Comparison of ENCODE assay signal across 9 cellular contexts in the genomic region with DNA sequence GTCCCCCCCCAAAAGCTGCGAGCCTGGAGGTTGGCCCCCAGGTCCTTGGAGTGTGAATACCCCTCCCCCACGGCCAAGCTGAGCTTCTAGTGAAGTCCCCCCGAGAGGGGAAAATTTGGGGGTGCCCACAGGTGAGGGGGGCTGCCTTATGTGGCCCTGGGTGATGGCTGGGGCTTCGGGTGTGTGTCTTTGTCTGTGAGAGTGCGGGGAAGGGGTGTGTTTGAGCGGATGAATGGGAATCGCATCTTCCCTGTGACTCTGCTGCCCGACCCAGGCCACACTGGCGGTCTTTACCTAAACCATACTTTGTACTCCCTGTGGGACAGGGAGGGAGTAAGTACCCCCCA. TPM values are rescaled to one million over a fixed set of nuclear protein-coding genes. Genes with fewer than 3 reads are reported as not detected.
DNase-seq lines count a peak whose midpoint lies in the region; ATAC-seq, FAIRE-seq and TF ChIP-seq lines count a peak whose summit lies in the region.
"Had no signal": no experiment of that assay in that cellular context is flagged by ENCODE, and none has a peak within 500 bp of the region (broad histone marks: within the 10 kb centered on the region; RNA-seq: fewer than 3 reads in every experiment).

No MANE protein-coding gene starts in this region.

- H3K36me3 Mint-ChIP-seq in GM23338 (ENCODE audit: low read depth) (peaks cover 34% of the 10 kb centered on the region), glutamatergic neuron (ENCODE audit: unreplicated experiment) (no peaks in the 10 kb centered on the region)

- intact Hi-C loops in OCI-LY7 (cut with micrococcal nuclease; ENCODE audit: unreplicated experiment), result no loop called here
- intact Hi-C loops in prostate gland (cut with DNase I), result no loop called here

- H3K4me3 ChIP-seq in GM23338 (peak overlapping the region; percentile 100), OCI-LY7 (ENCODE audit: low read depth, low read length, poor library complexity, severe bottlenecking) (no peak overlapping the region), prostate gland (peak overlapping the region; percentile 49 to 56)
- H3K4me3 ChIP-seq: K562 had no signal

- peak; percentile 4 for ATAC-seq in GM23338
- no peak for ATAC-seq in HG03571 (IDR thresholded peaks at IDR 0.05; ENCODE audit: unreplicated experiment)
- ATAC-seq: K562 had no signal

- H3K9me2 ChIP-seq in GM23338 (ENCODE audit: insufficient read depth) (no peaks in the 10 kb centered on the region), OCI-LY7 (ENCODE audit: insufficient read depth, low read length) (no peaks in the 10 kb centered on the region)

- peaks cover 20% of the 10 kb centered on the region for H4K20me1 ChIP-seq in GM23338 (replicated peaks; ENCODE audit: insufficient read depth)
- H4K20me1 ChIP-seq in OCI-LY7 (ENCODE audit: insufficient read depth, low read length), result no peaks in the 10 kb centered on the region; the same call in 1 of the 2 replicates

- no peak for TF ChIP-seq CTCF in GM23338 (conservative IDR thresholded peaks at IDR 0.05; ENCODE audit: low read depth in 2 of 2)
- no peak for TF ChIP-seq CTCF in OCI-LY7 (conservative IDR thresholded peaks at IDR 0.05; ENCODE audit: low read length)
- TF ChIP-seq CTCF in glutamatergic neuron (IDR thresholded peaks at IDR 0.05; ENCODE audit: partially characterized antibody, unreplicated experiment), result no peak
- TF ChIP-seq CTCF in prostate gland (IDR thresholded peaks at IDR 0.05), result no peak

- H3K27me3 Mint-ChIP-seq in GM23338 (ENCODE audit: insufficient read depth, low read depth, poor library complexity) (peaks cover 24% of the 10 kb centered on the region), glutamatergic neuron (ENCODE audit: unreplicated experiment) (peaks cover 17% of the 10 kb centered on the region)

- peaks cover 4% of the 10 kb centered on the region; the same call in 1 of the 2 replicates for H3K36me3 ChIP-seq in GM23338 (ENCODE audit: insufficient read depth)
- H3K36me3 ChIP-seq in OCI-LY7 (ENCODE audit: insufficient read depth, low read length), result no peaks in the 10 kb centered on the region
- H3K36me3 ChIP-seq in prostate gland, result no peaks in the 10 kb centered on the region
- H3K36me3 ChIP-seq: ascending aorta had no signal

- DNase-seq in GM23338 (ENCODE audit: low spot score) (peak; percentile 24), OCI-LY7 (ENCODE audit: low spot score) (no peak), glutamatergic neuron (no peak), prostate gland (ENCODE audit: low spot score) (no peak), CD1c-positive myeloid dendritic cell (ENCODE audit: extremely low spot score) (no peak), H54 (ENCODE audit: insufficient read length, low spot score) (no peak)

- WGBS in prostate gland, result 13% methylated on average over 9 of the region's 9 CpGs

- H3K27me3 ChIP-seq in GM23338 (ENCODE audit: insufficient read depth) (no peaks in the 10 kb centered on the region), prostate gland (replicated peaks; ENCODE audit: insufficient read depth) (no peaks in the 10 kb centered on the region)
- H3K27me3 ChIP-seq: ascending aorta had no signal

- TF ChIP-seq POLR2A in prostate gland (IDR thresholded peaks at IDR 0.05), result no peak
- TF ChIP-seq POLR2A in H54 (IDR thresholded peaks at IDR 0.05; ENCODE audit: low read depth, low read length), result no peak

- POLR2A ChIA-PET in OCI-LY7 (lab: Charles Lee), result no interaction called here

- no peak for FAIRE-seq in H54 (lab: Jason Lieb, UNC)
- FAIRE-seq: K562 had no signal

- CTCF ChIA-PET in OCI-LY7 (lab: Charles Lee; ENCODE audit: unreplicated experiment), result no interaction called here

- H3K4me1 ChIP-seq in GM23338 (ENCODE audit: insufficient read depth) (peaks cover 31% of the 10 kb centered on the region), OCI-LY7 (ENCODE audit: insufficient read depth, low read length, poor library complexity, severe bottlenecking) (peaks cover 17% of the 10 kb centered on the region), prostate gland (replicated peaks) (no peaks in the 10 kb centered on the region)

- H3K9me3 ChIP-seq in OCI-LY7 (ENCODE audit: low read length) (no peaks in the 10 kb centered on the region), prostate gland (no peaks in the 10 kb centered on the region)
- H3K9me3 ChIP-seq: ascending aorta had no signal

- no TSS peak for BruUV-seq in OCI-LY7 (replicated peaks; lab: Mats Ljungman, UMichigan)

- H2AFZ ChIP-seq in GM23338, result no peak overlapping the region
- H2AFZ ChIP-seq in OCI-LY7 (ENCODE audit: low read length), result no peak overlapping the region

- H3K4me3 Mint-ChIP-seq in GM23338, result peak overlapping the region; percentile 98
- H3K4me3 Mint-ChIP-seq in glutamatergic neuron (ENCODE audit: unreplicated experiment), result peak overlapping the region; percentile 94

- H3K4me2 ChIP-seq in GM23338 (peak overlapping the region; percentile 99), OCI-LY7 (ENCODE audit: low read length) (peak overlapping the region; percentile 74)

- H3K9me3 Mint-ChIP-seq in GM23338 (no peaks in the 10 kb centered on the region), glutamatergic neuron (ENCODE audit: unreplicated experiment) (peaks cover 12% of the 10 kb centered on the region)

- peak overlapping the region; percentile 89 for H3K27ac ChIP-seq in GM23338 (ENCODE audit: low read depth)
- H3K27ac ChIP-seq in OCI-LY7 (ENCODE audit: low read depth, low read length, poor library complexity, severe bottlenecking), result no peak overlapping the region
- H3K27ac ChIP-seq in prostate gland, result no peak overlapping the region
- H3K27ac ChIP-seq: ascending aorta had no signal

- peaks cover 13% of the 10 kb centered on the region; the same call in 1 of the 2 replicates for H3F3A ChIP-seq in GM23338 (replicated peaks; ENCODE audit: low read depth)

- H3K79me2 ChIP-seq in GM23338 (replicated peaks; ENCODE audit: insufficient read depth) (peaks cover 83% of the 10 kb centered on the region), OCI-LY7 (ENCODE audit: insufficient read depth, low read depth, low read length) (no peaks in the 10 kb centered on the region)

- H3K4me1 Mint-ChIP-seq in GM23338 (peaks cover 52% of the 10 kb centered on the region), glutamatergic neuron (ENCODE audit: low read depth, unreplicated experiment) (peaks cover 23% of the 10 kb centered on the region)

- H3K27ac Mint-ChIP-seq in GM23338 (peak overlapping the region; percentile 96), glutamatergic neuron (ENCODE audit: unreplicated experiment) (peak overlapping the region; percentile 92)

TF ChIP-seq in GM23338, 12 proteins besides CTCF, POLR2A, EP300 and RAD21:
- no peak for TF ChIP-seq POLR2AphosphoS5 (IDR thresholded peaks at IDR 0.05; ENCODE audit: low read depth)

RNA-seq across cellular contexts. Expression of a gene that starts 1.2 kb away (rescaled TPM):
- 59.8 and 68.1 TPM in 2 replicates for total RNA-seq in GM23338 (2014; rRNA removed; shearing (Covaris generic))
- 23.9 and 25.5 TPM in 2 replicates for polyA plus RNA-seq in GM23338 (2016; fragmentation: Nextera tagmentation; extraction: Ambion mirVana)
- total RNA-seq in OCI-LY7 (2014; rRNA removed; shearing (Covaris generic)), result 0.22 and 0.46 TPM in 2 replicates
- total RNA-seq in OCI-LY7 (2022) (0.63 TPM in 2 replicates), glutamatergic neuron (ENCODE audit: unreplicated experiment) (117 TPM), prostate gland (1 to 10 TPM; 5.8 to 8.1 TPM)
- total RNA-seq: ascending aorta had no signal

Comparison
In these comparisons a context has a peak if more than half of its experiments do, and no peak if none do; other contexts are left out.
1. RNA of a gene that starts 1.2 kb away (total RNA-seq): 117 TPM in glutamatergic neuron (single experiment), 59.8 to 68.1 TPM in GM23338 and 5.8 to 8.1 TPM in prostate gland; 0.22 to 0.63 TPM in OCI-LY7; every median in the first group is over 4 times any median in the second.